Comparison of ENCODE assay signal across 10 cellular contexts in genomic region chr1:163820748-163821147, GRCh38.
DNase-seq lines count a peak whose midpoint lies in the region; ATAC-seq and TF ChIP-seq lines count a peak whose summit lies in the region.
"Had no signal": no experiment of that assay in that cellular context is flagged by ENCODE, and none has a peak within 500 bp of the region (broad histone marks: within the 10 kb centered on the region; RNA-seq: fewer than 3 reads in every experiment).

No MANE protein-coding gene starts in this region.

- no peaks in the 10 kb centered on the region for H3K4me1 Mint-ChIP-seq in neural crest cell
- no peaks in the 10 kb centered on the region for H3K4me1 Mint-ChIP-seq in activated CD4-positive, alpha-beta T cell treated with anti-CD3 and anti-CD28 coated beads for 36 hours
- H3K4me1 Mint-ChIP-seq: naive thymus-derived CD8-positive, alpha-beta T cell had no signal

- H3K27ac Mint-ChIP-seq in neural crest cell (ENCODE audit: unreplicated experiment), result no peak overlapping the region
- no peak overlapping the region for H3K27ac Mint-ChIP-seq in activated CD4-positive, alpha-beta T cell treated with anti-CD3 and anti-CD28 coated beads for 36 hours
- H3K27ac Mint-ChIP-seq: activated T-helper 2 cell treated with anti-CD3 and anti-CD28 coated beads, Interferon-gamma antibody, Interleukin-2, Interleukin-4, amounts not matched to agents 10 μg/mL and 5 μg/mL and 100 μg/mL, durations not matched to agents 14 hours and 24 hours and 36 hours; naive thymus-derived CD8-positive, alpha-beta T cell had no signal

- TF ChIP-seq CTCF in neural crest cell (conservative IDR thresholded peaks at IDR 0.05), result peak; percentile 51

- POLR2A ChIA-PET in activated CD4-positive, alpha-beta T cell treated with anti-CD3 and anti-CD28 coated beads for 36 hours (lab: Charles Lee), result no interaction called here

- no peak overlapping the region for H3K4me3 Mint-ChIP-seq in neural crest cell
- no peak overlapping the region for H3K4me3 Mint-ChIP-seq in activated CD4-positive, alpha-beta T cell treated with anti-CD3 and anti-CD28 coated beads for 36 hours
- H3K4me3 Mint-ChIP-seq: naive thymus-derived CD8-positive, alpha-beta T cell had no signal

- CTCF ChIA-PET in activated CD4-positive, alpha-beta T cell treated with anti-CD3 and anti-CD28 coated beads for 36 hours (lab: Charles Lee), result no interaction called here

- no peaks in the 10 kb centered on the region for H3K27me3 Mint-ChIP-seq in neural crest cell (ENCODE audit: low read depth)
- no peaks in the 10 kb centered on the region for H3K27me3 Mint-ChIP-seq in activated CD4-positive, alpha-beta T cell treated with anti-CD3 and anti-CD28 coated beads for 36 hours
- H3K27me3 Mint-ChIP-seq: naive thymus-derived CD8-positive, alpha-beta T cell had no signal

- H3K9me3 Mint-ChIP-seq in neural crest cell, result peaks cover 2% of the 10 kb centered on the region
- peaks cover 8% of the 10 kb centered on the region for H3K9me3 Mint-ChIP-seq in activated CD4-positive, alpha-beta T cell treated with anti-CD3 and anti-CD28 coated beads for 36 hours (ENCODE audit: low read depth)
- H3K9me3 Mint-ChIP-seq: activated T-helper 2 cell treated with anti-CD3 and anti-CD28 coated beads, Interferon-gamma antibody, Interleukin-2, Interleukin-4, amounts not matched to agents 10 μg/mL and 5 μg/mL and 100 μg/mL, durations not matched to agents 14 hours and 24 hours and 36 hours had no signal

- ATAC-seq in GM18861 (IDR thresholded peaks at IDR 0.05; ENCODE audit: unreplicated experiment), result no peak
- ATAC-seq in activated CD4-positive, alpha-beta T cell treated with anti-CD3 and anti-CD28 coated beads for 36 hours, result no peak
- ATAC-seq: body of pancreas; naive thymus-derived CD8-positive, alpha-beta T cell had no signal

- DNase-seq in ELR (ENCODE audit: low read depth) (peak; percentile 13), NCI-H1694 (lab: John Stamatoyannopoulos, UW) (peak; percentile 7), dedifferentiated amniotic fluid mesenchymal stem cell (ENCODE audit: extremely low spot score) (peak; percentile 54), neural crest cell (ENCODE audit: low read depth, low spot score) (no peak), AG08396 (ENCODE audit: low spot score) (no peak)
- no peak for DNase-seq in activated CD4-positive, alpha-beta T cell treated with anti-CD3 and anti-CD28 coated beads for 36 hours
- DNase-seq: body of pancreas; naive thymus-derived CD8-positive, alpha-beta T cell had no signal

- no peaks in the 10 kb centered on the region for H3K36me3 Mint-ChIP-seq in neural crest cell (ENCODE audit: low read depth)
- no peaks in the 10 kb centered on the region for H3K36me3 Mint-ChIP-seq in activated CD4-positive, alpha-beta T cell treated with anti-CD3 and anti-CD28 coated beads for 36 hours (ENCODE audit: low read depth)
- H3K36me3 Mint-ChIP-seq: naive thymus-derived CD8-positive, alpha-beta T cell had no signal

- intact Hi-C loops in activated CD4-positive, alpha-beta T cell treated with anti-CD3 and anti-CD28 coated beads for 36 hours (cut with DNase I, micrococcal nuclease), result no loop called here

Comparison
In these comparisons a context has a peak if more than half of its experiments do, and no peak if none do; other contexts are left out.
1. DNase-seq: peak in ELR (single experiment), NCI-H1694 (single experiment) and dedifferentiated amniotic fluid mesenchymal stem cell (single experiment); none in neural crest cell (single experiment), activated CD4-positive, alpha-beta T cell treated with anti-CD3 and anti-CD28 coated beads for 36 hours (single experiment) and AG08396 (single experiment).